15 cellular contexts compared by ENCODE assay signal in genomic region chr17:47955497-47956461, GRCh38. TPM values are rescaled to one million over a fixed set of nuclear protein-coding genes. Genes with fewer than 3 reads are reported as not detected.
DNase-seq lines count a peak whose midpoint lies in the region; TF ChIP-seq lines count a peak whose summit lies in the region.
"Had no signal": no experiment of that assay in that cellular context is flagged by ENCODE, and none has a peak within 500 bp of the region (broad histone marks: within the 10 kb centered on the region; RNA-seq: fewer than 3 reads in every experiment).

No MANE protein-coding gene starts in this region.

- no peaks in the 10 kb centered on the region for H4K20me1 ChIP-seq in MM.1S (ENCODE audit: insufficient read depth, low read length)

- H3K4me2 ChIP-seq in MM.1S (ENCODE audit: low read depth, low read length): no peak overlapping the region

- H3K36me3 Mint-ChIP-seq in progenitor cell of endocrine pancreas (ENCODE audit: insufficient read depth): peaks cover 9% of the 10 kb centered on the region

- DNase-seq in DMS79 (lab: John Stamatoyannopoulos, UW) (peak; percentile 95), NCI-H345 (lab: John Stamatoyannopoulos, UW) (peak; percentile 73), progenitor cell of endocrine pancreas (ENCODE audit: low spot score, unreplicated experiment) (no peak), NCI-H1092 treated with DMSO at 0.1 percent for 48 hours (lab: John Stamatoyannopoulos, UW) (no peak), SIG-M5 treated with dmso at 0.1 percent for 504 hours (lab: John Stamatoyannopoulos, UW; ENCODE audit: unreplicated experiment) (no peak), MM.1S (no peak)
- no peak for DNase-seq in central memory CD4-positive, alpha-beta T cell
- DNase-seq: activated naive CD8-positive, alpha-beta T cell treated with anti-CD3 and anti-CD28 coated beads, Interleukin-2, amount 10 ng/mL, durations not matched to agents 7 days and 5 days; C1 segment of cervical spinal cord; Kasumi-1; NCI-H82; stimulated activated naive CD8-positive, alpha-beta T cell treated with anti-CD3 and anti-CD28 coated beads, Interleukin-15, Interleukin-2, amounts not matched to agents 100 U/mL and 50 U/mL, for 24 hours had no signal

- peak overlapping the region; percentile 80 for H3K4me3 Mint-ChIP-seq in progenitor cell of endocrine pancreas (ENCODE audit: low read depth)
- H3K4me3 Mint-ChIP-seq: activated naive CD8-positive, alpha-beta T cell treated with anti-CD3 and anti-CD28 coated beads, Interleukin-2, amount 10 ng/mL, durations not matched to agents 7 days and 5 days had no signal

- H3K9me3 ChIP-seq in esophagus (ENCODE audit: control insufficient read depth in 2 of 2, insufficient read depth in 1 of 2, low read depth in 1 of 2, low read length in 1 of 2) (no peaks in the 10 kb centered on the region), MM.1S (replicated peaks; ENCODE audit: insufficient read depth, low read length) (no peaks in the 10 kb centered on the region)
- H3K9me3 ChIP-seq: SJSA1 had no signal

- H3K27ac Mint-ChIP-seq in progenitor cell of endocrine pancreas: no peak overlapping the region
- H3K27ac Mint-ChIP-seq: activated naive CD8-positive, alpha-beta T cell treated with anti-CD3 and anti-CD28 coated beads, Interleukin-2, amount 10 ng/mL, durations not matched to agents 7 days and 5 days had no signal

- 67 to 76% methylated on average over 7 of the region's 7 CpGs for WGBS in esophagus, 2 donors

- H3K9me3 Mint-ChIP-seq in progenitor cell of endocrine pancreas (ENCODE audit: low read depth): no peaks in the 10 kb centered on the region
- H3K9me3 Mint-ChIP-seq: activated naive CD8-positive, alpha-beta T cell treated with anti-CD3 and anti-CD28 coated beads, Interleukin-2, amount 10 ng/mL, durations not matched to agents 7 days and 5 days had no signal

- no peak overlapping the region for H3K9ac ChIP-seq in MM.1S (ENCODE audit: low read length)

- H2AFZ ChIP-seq in MM.1S (ENCODE audit: low read length): no peak overlapping the region

- H3K4me1 Mint-ChIP-seq in progenitor cell of endocrine pancreas (ENCODE audit: low read depth): peaks cover 56% of the 10 kb centered on the region
- H3K4me1 Mint-ChIP-seq: activated naive CD8-positive, alpha-beta T cell treated with anti-CD3 and anti-CD28 coated beads, Interleukin-2, amount 10 ng/mL, durations not matched to agents 7 days and 5 days had no signal

- H3K27me3 Mint-ChIP-seq in progenitor cell of endocrine pancreas: no peaks in the 10 kb centered on the region
- H3K27me3 Mint-ChIP-seq: activated naive CD8-positive, alpha-beta T cell treated with anti-CD3 and anti-CD28 coated beads, Interleukin-2, amount 10 ng/mL, durations not matched to agents 7 days and 5 days had no signal

- TF ChIP-seq CTCF in progenitor cell of endocrine pancreas (IDR thresholded peaks at IDR 0.05; ENCODE audit: unreplicated experiment) (no peak), MM.1S (IDR thresholded peaks at IDR 0.05; ENCODE audit: low read length) (no peak)

- H3K79me2 ChIP-seq in MM.1S (ENCODE audit: low read length): no peaks in the 10 kb centered on the region

- H3F3A ChIP-seq in MM.1S (ENCODE audit: insufficient read depth, low read length): no peaks in the 10 kb centered on the region

- H3K4me3 ChIP-seq in esophagus (ENCODE audit: low read depth in 1 of 2, low read length in 2 of 2): no peak overlapping the region
- H3K4me3 ChIP-seq in MM.1S (ENCODE audit: low read length): no peak overlapping the region
- H3K4me3 ChIP-seq: SJSA1 had no signal

- no peaks in the 10 kb centered on the region for H3K9me2 ChIP-seq in MM.1S (replicated peaks; ENCODE audit: insufficient read depth, low read length)

- H3K27me3 ChIP-seq in esophagus (ENCODE audit: control insufficient read depth in 1 of 2, insufficient read depth in 2 of 2, low read length in 2 of 2): no peaks in the 10 kb centered on the region
- H3K27me3 ChIP-seq in MM.1S (replicated peaks; ENCODE audit: insufficient read depth, low read length): no peaks in the 10 kb centered on the region
- H3K27me3 ChIP-seq: SJSA1 had no signal

- H3K36me3 ChIP-seq in esophagus (ENCODE audit: control insufficient read depth in 2 of 2, insufficient read depth in 2 of 2, low read length in 1 of 2): no peaks in the 10 kb centered on the region
- H3K36me3 ChIP-seq in MM.1S (replicated peaks; ENCODE audit: insufficient read depth, low read length): no peaks in the 10 kb centered on the region
- H3K36me3 ChIP-seq: SJSA1 had no signal

- H3K4me1 ChIP-seq in esophagus (ENCODE audit: control insufficient read depth in 2 of 2, insufficient read depth in 2 of 2, low read length in 1 of 2) (peaks cover 2 to 18% of the 10 kb centered on the region in 2 donors), MM.1S (ENCODE audit: low read length) (peaks cover 20% of the 10 kb centered on the region)
- H3K4me1 ChIP-seq: SJSA1 had no signal

- peak overlapping the region; percentile 76 to 81 for H3K27ac ChIP-seq in esophagus (ENCODE audit: low read depth in 2 of 2, low read length in 1 of 2)
- H3K27ac ChIP-seq in MM.1S (ENCODE audit: low read length): no peak overlapping the region
- H3K27ac ChIP-seq: SJSA1 had no signal

RNA-seq across cellular contexts. Expression of gene PRR15L, which starts 1.9 kb away (rescaled TPM):
- polyA plus RNA-seq in esophagus: 10 to 100 TPM in 1 of 2 donors, 1 to 10 TPM in 1; 8.8 to 15.2 TPM
- 32.2 and 36.1 TPM in 2 replicates for total RNA-seq in progenitor cell of endocrine pancreas
- total RNA-seq: activated naive CD8-positive, alpha-beta T cell treated with anti-CD3 and anti-CD28 coated beads, Interleukin-2, amount 10 ng/mL, durations not matched to agents 7 days and 5 days; mononuclear cell; SJSA1 had no signal

RNA-seq across cellular contexts. Expression of gene PNPO, which starts 14.4 kb away (rescaled TPM):
- 1 to 10 TPM; 9.5 to 9.6 TPM for polyA plus RNA-seq in esophagus
- total RNA-seq in progenitor cell of endocrine pancreas: 11.9 and 12.2 TPM in 2 replicates

RNA-seq across cellular contexts. Expression of gene CDK5RAP3, which starts 15.1 kb away (rescaled TPM):
- polyA plus RNA-seq in esophagus: 100 to 1,000 TPM; 103 to 217 TPM
- total RNA-seq in progenitor cell of endocrine pancreas: 336 and 344 TPM in 2 replicates

RNA-seq across cellular contexts. Expression of gene SP2, which starts 59.7 kb away (rescaled TPM):
- 10 to 100 TPM in 1 of 2 donors, 1 to 10 TPM in 1; 5.4 to 10.7 TPM for polyA plus RNA-seq in esophagus
- total RNA-seq in progenitor cell of endocrine pancreas: 16.0 and 18.6 TPM in 2 replicates

Comparison
In these comparisons a context has a peak if more than half of its experiments do, and no peak if none do; other contexts are left out.
1. DNase-seq: peak in DMS79 (single experiment) and NCI-H345 (single experiment); none in progenitor cell of endocrine pancreas (single experiment), NCI-H1092 treated with DMSO at 0.1 percent for 48 hours (single experiment), SIG-M5 treated with dmso at 0.1 percent for 504 hours (single experiment), central memory CD4-positive, alpha-beta T cell (single experiment) and MM.1S (single experiment).